30 cellular contexts compared by ENCODE assay signal in genomic region chr1:109786107-109786470, GRCh38. TPM values are rescaled to one million over a fixed set of nuclear protein-coding genes. Genes with fewer than 3 reads are reported as not detected.
A peak's percentile ranks its signal among the peaks of the same experiment; 100 is the strongest.
DNase-seq lines count a peak whose midpoint lies in the region; ATAC-seq and TF ChIP-seq lines count a peak whose summit lies in the region.
"Had no signal": no experiment of that assay in that cellular context is flagged by ENCODE, and none has a peak within 500 bp of the region (broad histone marks: within the 10 kb centered on the region; RNA-seq: fewer than 3 reads in every experiment).

No MANE protein-coding gene starts in this region.

- no peaks in the 10 kb centered on the region for H3K36me3 ChIP-seq in Panc1 (ENCODE audit: control insufficient read depth, insufficient read depth, low read length)
- H3K36me3 ChIP-seq in mesenchymal stem cell (ENCODE audit: control insufficient read depth in 1 of 2, insufficient read depth in 2 of 2, low read depth in 1 of 2, low read length in 2 of 2) = no peaks in the 10 kb centered on the region
- no peaks in the 10 kb centered on the region for H3K36me3 ChIP-seq in osteoblast (ENCODE audit: insufficient read depth, low read length)
- H3K36me3 ChIP-seq: BLaER1, gastrocnemius medialis, neural progenitor cell had no signal

- H3K9ac ChIP-seq in mesenchymal stem cell (ENCODE audit: low read length) = no peak overlapping the region
- H3K9ac ChIP-seq: BLaER1, neural progenitor cell, SK-N-SH had no signal

- H2BK12ac ChIP-seq in mesenchymal stem cell (ENCODE audit: low read length in 2 of 2) = peak overlapping the region in 1 of 2 experiments; percentile 97

- H3K4me2 ChIP-seq in mesenchymal stem cell (ENCODE audit: low read length, poor library complexity, severe bottlenecking) (no peak overlapping the region), osteoblast (ENCODE audit: insufficient read depth, low read length) (no peak overlapping the region)
- H3K4me2 ChIP-seq: BLaER1, neural progenitor cell, SK-N-SH had no signal

- H2AFZ ChIP-seq in mesenchymal stem cell (ENCODE audit: low read depth, low read length) (no peak overlapping the region), osteoblast (ENCODE audit: low read length) (no peak overlapping the region)
- H2AFZ ChIP-seq: neural progenitor cell had no signal

- no peaks in the 10 kb centered on the region for H3K27me3 Mint-ChIP-seq in activated naive CD4-positive, alpha-beta T cell treated with anti-CD3 and anti-CD28 coated beads, Interleukin-2, amount 50 U/mL, for 24 hours
- H3K27me3 Mint-ChIP-seq in type B pancreatic cell = no peaks in the 10 kb centered on the region
- H3K27me3 Mint-ChIP-seq: activated CD4-positive, alpha-beta T cell treated with anti-CD3 and anti-CD28 coated beads for 36 hours; progenitor cell of endocrine pancreas; T-helper 17 cell had no signal

- H4K8ac ChIP-seq in mesenchymal stem cell (ENCODE audit: low read length) = no peak overlapping the region

- TF ChIP-seq CTCF in Panc1 (IDR thresholded peaks at IDR 0.05) (no peak), type B pancreatic cell (conservative IDR thresholded peaks at IDR 0.05) (no peak), osteoblast (IDR thresholded peaks at IDR 0.05; ENCODE audit: extremely low read depth, low read depth, low read length) (no peak)

- peak overlapping the region; percentile 45 for H2BK120ac ChIP-seq in mesenchymal stem cell (ENCODE audit: low read depth, low read length)

- no peak overlapping the region for H2BK5ac ChIP-seq in mesenchymal stem cell (ENCODE audit: low read depth, low read length, poor library complexity, severe bottlenecking)

- in situ Hi-C loops in Panc1 (cut with HindIII; ENCODE audit: low pct_unique_long_range_greater_than_20kb, low sequenced_read_pairs) = no loop called here

- H3K27ac Mint-ChIP-seq in activated naive CD4-positive, alpha-beta T cell treated with anti-CD3 and anti-CD28 coated beads, Interleukin-2, amount 50 U/mL, for 24 hours = peak overlapping the region; percentile 68
- peak overlapping the region; percentile 64 for H3K27ac Mint-ChIP-seq in type B pancreatic cell
- H3K27ac Mint-ChIP-seq: activated CD4-positive, alpha-beta T cell treated with anti-CD3 and anti-CD28 coated beads for 36 hours; neural progenitor cell; progenitor cell of endocrine pancreas; T-helper 17 cell had no signal

- H3K4me3 Mint-ChIP-seq in activated naive CD4-positive, alpha-beta T cell treated with anti-CD3 and anti-CD28 coated beads, Interleukin-2, amount 50 U/mL, for 24 hours = no peak overlapping the region
- H3K4me3 Mint-ChIP-seq in type B pancreatic cell = no peak overlapping the region
- H3K4me3 Mint-ChIP-seq: activated CD4-positive, alpha-beta T cell treated with anti-CD3 and anti-CD28 coated beads for 36 hours; H9; neural progenitor cell; T-helper 17 cell had no signal

- no peak for DNase-seq in activated naive CD4-positive, alpha-beta T cell treated with Interleukin-2 at 50 U/mL for 16 hours
- DNase-seq in Panc1 (ENCODE audit: low read depth, low spot score) (no peak), mesenchymal stem cell (no peak), type B pancreatic cell (ENCODE audit: extremely low spot score, unreplicated experiment) (no peak), HuH-7 (ENCODE audit: low spot score) (no peak), NCI-H748 (lab: John Stamatoyannopoulos, UW; ENCODE audit: unreplicated experiment) (no peak), osteoblast (ENCODE audit: insufficient read length, low spot score, missing footprints) (no peak)
- DNase-seq: ACHN; activated CD4-positive, alpha-beta T cell treated with anti-CD3 and anti-CD28 coated beads for 36 hours; effector memory CD4-positive, alpha-beta T cell; H9; hypothalamus; NCI-H1048; NCI-H1694 treated with DMSO at 0.1 percent for 48 hours; NCI-H2171; NCI-H524; SK-N-SH; stimulated activated CD8-positive, alpha-beta memory T cell treated with anti-CD3 and anti-CD28 coated beads, Interleukin-4, amount 100 ng/mL, for 48 hours; T-helper 17 cell had no signal

- H3K9me3 Mint-ChIP-seq in activated naive CD4-positive, alpha-beta T cell treated with anti-CD3 and anti-CD28 coated beads, Interleukin-2, amount 50 U/mL, for 24 hours = no peaks in the 10 kb centered on the region
- no peaks in the 10 kb centered on the region for H3K9me3 Mint-ChIP-seq in type B pancreatic cell
- H3K9me3 Mint-ChIP-seq: H9, neural progenitor cell had no signal

- peaks cover 25% of the 10 kb centered on the region for H3K4me1 Mint-ChIP-seq in activated naive CD4-positive, alpha-beta T cell treated with anti-CD3 and anti-CD28 coated beads, Interleukin-2, amount 50 U/mL, for 24 hours
- peaks cover 46% of the 10 kb centered on the region for H3K4me1 Mint-ChIP-seq in type B pancreatic cell (ENCODE audit: unreplicated experiment)

- H3K14ac ChIP-seq in mesenchymal stem cell (ENCODE audit: low read length in 2 of 2) = no peak overlapping the region

- intact Hi-C loops in Panc1 (cut with micrococcal nuclease; ENCODE audit: unreplicated experiment) = no loop called here

- no peaks in the 10 kb centered on the region for H3K79me1 ChIP-seq in mesenchymal stem cell (replicated peaks; ENCODE audit: low read length, poor library complexity, severe bottlenecking)

- H3K27ac ChIP-seq in Panc1 (ENCODE audit: low read length) (peak overlapping the region; percentile 93), mesenchymal stem cell (ENCODE audit: low read length, poor library complexity, severe bottlenecking) (no peak overlapping the region), osteoblast (ENCODE audit: low read depth, low read length) (no peak overlapping the region)
- H3K27ac ChIP-seq: BLaER1, gastrocnemius medialis, neural progenitor cell, RWPE1 had no signal

- H3K4ac ChIP-seq in mesenchymal stem cell (ENCODE audit: low read depth in 1 of 2, low read length in 2 of 2) = peak overlapping the region in 1 of 2 experiments; percentile 86

- H4K91ac ChIP-seq in mesenchymal stem cell (ENCODE audit: low read length) = no peak overlapping the region

- ATAC-seq in Panc1 = no peak
- ATAC-seq: activated CD4-positive, alpha-beta T cell treated with anti-CD3 and anti-CD28 coated beads for 36 hours; gastrocnemius medialis; T-helper 17 cell had no signal

- H4K20me1 ChIP-seq in osteoblast (ENCODE audit: insufficient read depth, low read length) = no peaks in the 10 kb centered on the region
- H4K20me1 ChIP-seq: BLaER1 had no signal

- H3K79me2 ChIP-seq in osteoblast (ENCODE audit: insufficient read depth, low read length) = no peaks in the 10 kb centered on the region

- peak overlapping the region; percentile 78 to 83 for H3K18ac ChIP-seq in mesenchymal stem cell (ENCODE audit: low read depth in 1 of 2, low read length in 2 of 2)

- H3K36me3 Mint-ChIP-seq in activated naive CD4-positive, alpha-beta T cell treated with anti-CD3 and anti-CD28 coated beads, Interleukin-2, amount 50 U/mL, for 24 hours = no peaks in the 10 kb centered on the region
- H3K36me3 Mint-ChIP-seq in type B pancreatic cell = no peaks in the 10 kb centered on the region
- H3K36me3 Mint-ChIP-seq: neural progenitor cell had no signal

- H3K4me3 ChIP-seq in Panc1 (ENCODE audit: low read depth in 2 of 2, low read length in 2 of 2) (no peak overlapping the region), mesenchymal stem cell (ENCODE audit: insufficient read depth in 1 of 2, low read depth in 1 of 2, low read length in 2 of 2) (no peak overlapping the region), osteoblast (ENCODE audit: insufficient read depth, low read length) (no peak overlapping the region)
- H3K4me3 ChIP-seq: BLaER1, gastrocnemius medialis, neural progenitor cell had no signal

- H2BK15ac ChIP-seq in mesenchymal stem cell (ENCODE audit: low read depth, poor library complexity, severe bottlenecking) = no peak overlapping the region

- POLR2A ChIA-PET in Panc1 (lab: Charles Lee) = no interaction called here

- CTCF ChIA-PET in Panc1 (lab: Charles Lee) = no interaction called here

- H3K4me1 ChIP-seq in Panc1 (ENCODE audit: control insufficient read depth, insufficient read depth, low read length) (peaks cover 84% of the 10 kb centered on the region), mesenchymal stem cell (ENCODE audit: control insufficient read depth, insufficient read depth, low read depth, low read length) (peaks cover 63% of the 10 kb centered on the region), osteoblast (ENCODE audit: insufficient read depth, low read length) (peaks cover 25% of the 10 kb centered on the region)

- peak overlapping the region; percentile 29 for H2AK5ac ChIP-seq in mesenchymal stem cell (ENCODE audit: low read length, severe bottlenecking)

- H3K9me3 ChIP-seq in Panc1 (ENCODE audit: control insufficient read depth, insufficient read depth, low read depth, low read length) = no peaks in the 10 kb centered on the region
- H3K9me3 ChIP-seq in mesenchymal stem cell (ENCODE audit: control insufficient read depth, low read length) = peaks cover 2% of the 10 kb centered on the region
- H3K9me3 ChIP-seq in osteoblast (ENCODE audit: low read depth, low read length) = no peaks in the 10 kb centered on the region
- H3K9me3 ChIP-seq: gastrocnemius medialis had no signal

- H3K27me3 ChIP-seq in Panc1 (ENCODE audit: control insufficient read depth, insufficient read depth, low read length) (no peaks in the 10 kb centered on the region), mesenchymal stem cell (ENCODE audit: control insufficient read depth in 1 of 2, insufficient read depth in 1 of 2, low read length in 2 of 2) (no peaks in the 10 kb centered on the region), osteoblast (ENCODE audit: insufficient read depth, low read length) (no peaks in the 10 kb centered on the region)
- H3K27me3 ChIP-seq: BLaER1, gastrocnemius medialis, neural progenitor cell had no signal

- no TSS peak for BruUV-seq in Panc1 (replicated peaks; lab: Mats Ljungman, UMichigan)

- 94% methylated on average over 3 of the region's 5 CpGs for WGBS in mesenchymal stem cell

- no peak overlapping the region for H3K23ac ChIP-seq in mesenchymal stem cell (ENCODE audit: low read length in 2 of 2)

RNA-seq across cellular contexts. Expression of gene EPS8L3, which starts 22.4 kb away (rescaled TPM):
- total RNA-seq in Panc1 (2021; ENCODE audit: unreplicated experiment) = not detected
- not detected for polyA plus RNA-seq in Panc1 (2012; ENCODE audit: insufficient read length)
- polyA plus RNA-seq in mesenchymal stem cell (2013, experiment 1 of 2) = not detected
- not detected for polyA plus RNA-seq in mesenchymal stem cell (2013, experiment 2 of 2)
- total RNA-seq in type B pancreatic cell (ENCODE audit: low replicate concordance) = 9.9 and 19.1 TPM in 2 replicates
- total RNA-seq in osteoblast = not detected in 2 replicates
- total RNA-seq: activated CD4-positive, alpha-beta T cell treated with anti-CD3 and anti-CD28 coated beads for 36 hours; Daoy; esophagus mucosa; H9; LHCN-M2; skeletal muscle tissue; T-helper 17 cell; urinary bladder had no signal
- polyA plus RNA-seq: SK-N-SH had no signal

RNA-seq across cellular contexts. Expression of gene GSTM3, which starts 45.3 kb away (rescaled TPM):
- total RNA-seq in Panc1 (2021; ENCODE audit: unreplicated experiment) = 93.1 TPM
- 78.4 TPM for polyA plus RNA-seq in Panc1 (2012; ENCODE audit: insufficient read length)
- 203 TPM for polyA plus RNA-seq in mesenchymal stem cell (2013, experiment 1 of 2)
- 207 TPM for polyA plus RNA-seq in mesenchymal stem cell (2013, experiment 2 of 2)
- total RNA-seq in type B pancreatic cell (ENCODE audit: low replicate concordance) = 32.9 and 78.4 TPM in 2 replicates
- 49.9 and 50.1 TPM in 2 replicates for total RNA-seq in osteoblast
